ENCODE assay signal across 4 cellular contexts in the genomic region with DNA sequence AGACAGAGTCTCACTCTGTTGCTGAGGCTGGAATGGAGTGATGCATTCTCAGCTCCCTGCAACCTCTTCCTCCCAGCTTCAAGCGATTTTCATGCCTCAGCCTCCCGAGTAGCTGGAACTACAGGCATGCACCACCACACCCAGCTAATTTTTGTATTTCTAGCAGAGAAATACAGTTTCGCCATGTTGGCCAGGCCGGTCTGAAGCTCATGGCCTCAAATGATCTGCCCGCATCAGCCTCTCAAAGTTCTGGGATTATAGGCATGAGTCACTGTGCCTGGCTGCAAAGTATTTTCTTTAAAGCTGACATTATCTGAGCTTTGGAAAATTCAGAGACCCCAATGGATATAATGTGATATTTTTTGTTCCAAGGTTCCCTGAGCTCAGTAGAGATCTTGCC. TPM values are rescaled to one million over a fixed set of nuclear protein-coding genes. Genes with fewer than 3 reads are reported as not detected.
"Had no signal": no experiment of that assay in that cellular context is flagged by ENCODE, and none has a peak within 500 bp of the region (broad histone marks: within the 10 kb centered on the region; RNA-seq: fewer than 3 reads in every experiment).

No MANE protein-coding gene starts in this region.

- DNase-seq: GDM1, GF-D8 had no signal

- H3K4me3 ChIP-seq: GM12878 had no signal

- ATAC-seq: GM12878 had no signal

RNA-seq across cellular contexts. Expression of a gene that starts 31.1 kb away (rescaled TPM):
- total RNA-seq: G401, GM12878 had no signal
- polyA plus RNA-seq: GM12878 had no signal

RNA-seq across cellular contexts. Expression of a gene that starts 58.2 kb away (rescaled TPM):
- total RNA-seq: G401, GM12878 had no signal
- polyA plus RNA-seq: GM12878 had no signal
